In the genomic region with DNA sequence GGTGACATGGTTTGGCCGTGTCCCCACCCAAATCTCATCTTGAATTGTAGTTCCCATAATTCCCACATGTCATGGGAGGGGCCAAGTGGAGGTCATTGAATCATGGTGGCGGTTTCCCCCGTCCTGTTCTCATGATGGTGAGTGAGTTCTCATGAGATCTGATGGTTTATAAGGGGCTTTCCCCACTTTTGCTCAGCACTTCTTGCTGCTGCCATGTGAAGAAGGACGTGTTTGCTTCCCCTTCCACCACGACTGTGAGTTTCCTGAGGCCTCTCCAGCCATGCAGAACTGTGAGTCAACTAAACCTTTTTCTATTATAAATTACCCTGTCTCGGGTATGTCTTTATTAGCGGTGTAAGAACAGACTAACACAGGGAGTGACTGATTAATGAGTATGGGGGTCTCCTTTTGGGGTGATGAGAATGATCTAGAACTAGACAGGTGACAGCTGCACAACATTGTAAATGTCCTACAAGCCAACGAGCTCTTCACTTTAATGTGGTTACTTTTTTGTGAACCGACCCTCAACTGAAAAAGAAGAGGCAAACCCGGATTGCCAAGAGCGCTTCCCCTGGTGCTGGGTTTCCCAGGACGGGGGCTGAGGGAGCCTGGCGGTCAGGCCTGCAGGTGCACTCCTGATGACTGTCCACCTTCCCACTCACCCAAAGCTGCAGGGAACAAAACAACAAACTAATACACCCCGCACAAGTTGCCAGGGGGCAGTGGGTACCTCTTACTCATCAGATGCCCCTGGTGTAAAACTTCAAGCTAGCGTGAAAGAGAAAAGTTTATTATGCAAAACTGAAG, we compare ENCODE assay signal across 1 cellular context.
A peak's percentile ranks its signal among the peaks of the same experiment; 100 is the strongest.
TF ChIP-seq lines count a peak whose summit lies in the region.

No MANE protein-coding gene starts in this region.

TF ChIP-seq in GM12878, 131 proteins besides CTCF, POLR2A, EP300 and RAD21 (continued from another document):
- TF ChIP-seq, protein P1, sequence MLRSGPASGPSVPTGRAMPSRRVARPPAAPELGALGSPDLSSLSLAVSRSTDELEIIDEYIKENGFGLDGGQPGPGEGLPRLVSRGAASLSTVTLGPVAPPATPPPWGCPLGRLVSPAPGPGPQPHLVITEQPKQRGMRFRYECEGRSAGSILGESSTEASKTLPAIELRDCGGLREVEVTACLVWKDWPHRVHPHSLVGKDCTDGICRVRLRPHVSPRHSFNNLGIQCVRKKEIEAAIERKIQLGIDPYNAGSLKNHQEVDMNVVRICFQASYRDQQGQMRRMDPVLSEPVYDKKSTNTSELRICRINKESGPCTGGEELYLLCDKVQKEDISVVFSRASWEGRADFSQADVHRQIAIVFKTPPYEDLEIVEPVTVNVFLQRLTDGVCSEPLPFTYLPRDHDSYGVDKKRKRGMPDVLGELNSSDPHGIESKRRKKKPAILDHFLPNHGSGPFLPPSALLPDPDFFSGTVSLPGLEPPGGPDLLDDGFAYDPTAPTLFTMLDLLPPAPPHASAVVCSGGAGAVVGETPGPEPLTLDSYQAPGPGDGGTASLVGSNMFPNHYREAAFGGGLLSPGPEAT (IDR thresholded peaks at IDR 0.05; ENCODE audit: low read depth): peak; percentile 42; the same call in 1 of the 2 replicates
- TF ChIP-seq FOXK2 (IDR thresholded peaks at IDR 0.05) (no peak), MYB (IDR thresholded peaks at IDR 0.05; ENCODE audit: borderline replicate concordance, low read depth, low read length) (no peak), ZNF274 (IDR thresholded peaks at IDR 0.05; ENCODE audit: insufficient read depth, insufficient read length) (no peak), SIN3A (IDR thresholded peaks at IDR 0.05; ENCODE audit: low read depth, low read length) (no peak), RAD51 (IDR thresholded peaks at IDR 0.05) (no peak), CBX5 (IDR thresholded peaks at IDR 0.05; ENCODE audit: low read depth) (peak; percentile 99), PML (IDR thresholded peaks at IDR 0.05; ENCODE audit: low read length) (peak; percentile 50; the same call in 1 of the 2 replicates), ZBED1 (IDR thresholded peaks at IDR 0.05; ENCODE audit: borderline replicate concordance) (peak; percentile 82; the same call in 1 of the 2 replicates), RCOR1 (conservative IDR thresholded peaks at IDR 0.05; ENCODE audit: low read depth, low read length) (no peak), NR2F1 (conservative IDR thresholded peaks at IDR 0.05) (no peak), ETV6 (conservative IDR thresholded peaks at IDR 0.05 in 1 of 2, IDR thresholded peaks at IDR 0.05 in 1 of 2; ENCODE audit: borderline replicate concordance in 1 of 2, low read depth in 1 of 2) (peak in 1 of 2 experiments; percentile 96; a peak in 2 of 4 replicates), CHD2 (IDR thresholded peaks at IDR 0.05; ENCODE audit: borderline replicate concordance, low read depth, low read length) (no peak), FOXM1 (IDR thresholded peaks at IDR 0.05; ENCODE audit: low read depth, low read length) (0 out of 2 replicates have a peak, but pooled peaks have one; percentile 50), TARDBP (IDR thresholded peaks at IDR 0.05; ENCODE audit: borderline replicate concordance) (no peak), CHD4 (IDR thresholded peaks at IDR 0.05) (no peak), IKZF2 (IDR thresholded peaks at IDR 0.05) (peak in 1 of 2 experiments; percentile 55; a peak in 1 of 4 replicates), NFYA (IDR thresholded peaks at IDR 0.05; ENCODE audit: borderline replicate concordance, low read depth, low read length) (no peak), ZNF24 (IDR thresholded peaks at IDR 0.05) (no peak), TCF12 (IDR thresholded peaks at IDR 0.05; ENCODE audit: low read depth, low read length) (0 out of 2 replicates have a peak, but pooled peaks have one; percentile 29), CBFB (IDR thresholded peaks at IDR 0.05; ENCODE audit: low read depth) (0 out of 2 replicates have a peak, but pooled peaks have one; percentile 26), HDGF (IDR thresholded peaks at IDR 0.05) (no peak), YY1 (IDR thresholded peaks at IDR 0.05; ENCODE audit: low read depth, low read length) (0 out of 2 replicates have a peak, but pooled peaks have one; percentile 22), EGR1 (IDR thresholded peaks at IDR 0.05; ENCODE audit: borderline replicate concordance in 1 of 2, low read depth in 2 of 2, low read length in 2 of 2) (peak in 1 of 2 experiments; percentile 60; a peak in 1 of 3 replicates), GABPA (IDR thresholded peaks at IDR 0.05; ENCODE audit: low read depth) (no peak), SMC3 (IDR thresholded peaks at IDR 0.05; ENCODE audit: borderline replicate concordance, low read length) (no peak), JUND (IDR thresholded peaks at IDR 0.05; ENCODE audit: low read depth, low read length) (no peak), FOS (IDR thresholded peaks at IDR 0.05; ENCODE audit: borderline replicate concordance, extremely low read depth, insufficient read length) (no peak)
- TF ChIP-seq, protein P2, sequence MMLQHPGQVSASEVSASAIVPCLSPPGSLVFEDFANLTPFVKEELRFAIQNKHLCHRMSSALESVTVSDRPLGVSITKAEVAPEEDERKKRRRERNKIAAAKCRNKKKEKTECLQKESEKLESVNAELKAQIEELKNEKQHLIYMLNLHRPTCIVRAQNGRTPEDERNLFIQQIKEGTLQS (IDR thresholded peaks at IDR 0.05; ENCODE audit: borderline replicate concordance, extremely low read depth, low read depth, low read length): no peak
- TF ChIP-seq, protein P3, sequence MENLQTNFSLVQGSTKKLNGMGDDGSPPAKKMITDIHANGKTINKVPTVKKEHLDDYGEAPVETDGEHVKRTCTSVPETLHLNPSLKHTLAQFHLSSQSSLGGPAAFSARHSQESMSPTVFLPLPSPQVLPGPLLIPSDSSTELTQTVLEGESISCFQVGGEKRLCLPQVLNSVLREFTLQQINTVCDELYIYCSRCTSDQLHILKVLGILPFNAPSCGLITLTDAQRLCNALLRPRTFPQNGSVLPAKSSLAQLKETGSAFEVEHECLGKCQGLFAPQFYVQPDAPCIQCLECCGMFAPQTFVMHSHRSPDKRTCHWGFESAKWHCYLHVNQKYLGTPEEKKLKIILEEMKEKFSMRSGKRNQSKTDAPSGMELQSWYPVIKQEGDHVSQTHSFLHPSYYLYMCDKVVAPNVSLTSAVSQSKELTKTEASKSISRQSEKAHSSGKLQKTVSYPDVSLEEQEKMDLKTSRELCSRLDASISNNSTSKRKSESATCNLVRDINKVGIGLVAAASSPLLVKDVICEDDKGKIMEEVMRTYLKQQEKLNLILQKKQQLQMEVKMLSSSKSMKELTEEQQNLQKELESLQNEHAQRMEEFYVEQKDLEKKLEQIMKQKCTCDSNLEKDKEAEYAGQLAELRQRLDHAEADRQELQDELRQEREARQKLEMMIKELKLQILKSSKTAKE (IDR thresholded peaks at IDR 0.05; ENCODE audit: low read depth, poor library complexity, severe bottlenecking): peak; percentile 55
- TF ChIP-seq, protein P4, sequence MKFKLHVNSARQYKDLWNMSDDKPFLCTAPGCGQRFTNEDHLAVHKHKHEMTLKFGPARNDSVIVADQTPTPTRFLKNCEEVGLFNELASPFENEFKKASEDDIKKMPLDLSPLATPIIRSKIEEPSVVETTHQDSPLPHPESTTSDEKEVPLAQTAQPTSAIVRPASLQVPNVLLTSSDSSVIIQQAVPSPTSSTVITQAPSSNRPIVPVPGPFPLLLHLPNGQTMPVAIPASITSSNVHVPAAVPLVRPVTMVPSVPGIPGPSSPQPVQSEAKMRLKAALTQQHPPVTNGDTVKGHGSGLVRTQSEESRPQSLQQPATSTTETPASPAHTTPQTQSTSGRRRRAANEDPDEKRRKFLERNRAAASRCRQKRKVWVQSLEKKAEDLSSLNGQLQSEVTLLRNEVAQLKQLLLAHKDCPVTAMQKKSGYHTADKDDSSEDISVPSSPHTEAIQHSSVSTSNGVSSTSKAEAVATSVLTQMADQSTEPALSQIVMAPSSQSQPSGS (IDR thresholded peaks at IDR 0.05; ENCODE audit: low read length): peak; percentile 82
- TF ChIP-seq, protein P5, sequence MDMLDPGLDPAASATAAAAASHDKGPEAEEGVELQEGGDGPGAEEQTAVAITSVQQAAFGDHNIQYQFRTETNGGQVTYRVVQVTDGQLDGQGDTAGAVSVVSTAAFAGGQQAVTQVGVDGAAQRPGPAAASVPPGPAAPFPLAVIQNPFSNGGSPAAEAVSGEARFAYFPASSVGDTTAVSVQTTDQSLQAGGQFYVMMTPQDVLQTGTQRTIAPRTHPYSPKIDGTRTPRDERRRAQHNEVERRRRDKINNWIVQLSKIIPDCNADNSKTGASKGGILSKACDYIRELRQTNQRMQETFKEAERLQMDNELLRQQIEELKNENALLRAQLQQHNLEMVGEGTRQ (IDR thresholded peaks at IDR 0.05; ENCODE audit: borderline replicate concordance, low read depth, low read length): no peak
- TF ChIP-seq, protein P6, sequence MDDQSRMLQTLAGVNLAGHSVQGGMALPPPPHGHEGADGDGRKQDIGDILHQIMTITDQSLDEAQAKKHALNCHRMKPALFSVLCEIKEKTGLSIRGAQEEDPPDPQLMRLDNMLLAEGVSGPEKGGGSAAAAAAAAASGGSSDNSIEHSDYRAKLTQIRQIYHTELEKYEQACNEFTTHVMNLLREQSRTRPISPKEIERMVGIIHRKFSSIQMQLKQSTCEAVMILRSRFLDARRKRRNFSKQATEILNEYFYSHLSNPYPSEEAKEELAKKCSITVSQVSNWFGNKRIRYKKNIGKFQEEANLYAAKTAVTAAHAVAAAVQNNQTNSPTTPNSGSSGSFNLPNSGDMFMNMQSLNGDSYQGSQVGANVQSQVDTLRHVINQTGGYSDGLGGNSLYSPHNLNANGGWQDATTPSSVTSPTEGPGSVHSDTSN (IDR thresholded peaks at IDR 0.05; ENCODE audit: insufficient replicate concordance, low read depth, low read length): no peak
- TF ChIP-seq, protein P7, sequence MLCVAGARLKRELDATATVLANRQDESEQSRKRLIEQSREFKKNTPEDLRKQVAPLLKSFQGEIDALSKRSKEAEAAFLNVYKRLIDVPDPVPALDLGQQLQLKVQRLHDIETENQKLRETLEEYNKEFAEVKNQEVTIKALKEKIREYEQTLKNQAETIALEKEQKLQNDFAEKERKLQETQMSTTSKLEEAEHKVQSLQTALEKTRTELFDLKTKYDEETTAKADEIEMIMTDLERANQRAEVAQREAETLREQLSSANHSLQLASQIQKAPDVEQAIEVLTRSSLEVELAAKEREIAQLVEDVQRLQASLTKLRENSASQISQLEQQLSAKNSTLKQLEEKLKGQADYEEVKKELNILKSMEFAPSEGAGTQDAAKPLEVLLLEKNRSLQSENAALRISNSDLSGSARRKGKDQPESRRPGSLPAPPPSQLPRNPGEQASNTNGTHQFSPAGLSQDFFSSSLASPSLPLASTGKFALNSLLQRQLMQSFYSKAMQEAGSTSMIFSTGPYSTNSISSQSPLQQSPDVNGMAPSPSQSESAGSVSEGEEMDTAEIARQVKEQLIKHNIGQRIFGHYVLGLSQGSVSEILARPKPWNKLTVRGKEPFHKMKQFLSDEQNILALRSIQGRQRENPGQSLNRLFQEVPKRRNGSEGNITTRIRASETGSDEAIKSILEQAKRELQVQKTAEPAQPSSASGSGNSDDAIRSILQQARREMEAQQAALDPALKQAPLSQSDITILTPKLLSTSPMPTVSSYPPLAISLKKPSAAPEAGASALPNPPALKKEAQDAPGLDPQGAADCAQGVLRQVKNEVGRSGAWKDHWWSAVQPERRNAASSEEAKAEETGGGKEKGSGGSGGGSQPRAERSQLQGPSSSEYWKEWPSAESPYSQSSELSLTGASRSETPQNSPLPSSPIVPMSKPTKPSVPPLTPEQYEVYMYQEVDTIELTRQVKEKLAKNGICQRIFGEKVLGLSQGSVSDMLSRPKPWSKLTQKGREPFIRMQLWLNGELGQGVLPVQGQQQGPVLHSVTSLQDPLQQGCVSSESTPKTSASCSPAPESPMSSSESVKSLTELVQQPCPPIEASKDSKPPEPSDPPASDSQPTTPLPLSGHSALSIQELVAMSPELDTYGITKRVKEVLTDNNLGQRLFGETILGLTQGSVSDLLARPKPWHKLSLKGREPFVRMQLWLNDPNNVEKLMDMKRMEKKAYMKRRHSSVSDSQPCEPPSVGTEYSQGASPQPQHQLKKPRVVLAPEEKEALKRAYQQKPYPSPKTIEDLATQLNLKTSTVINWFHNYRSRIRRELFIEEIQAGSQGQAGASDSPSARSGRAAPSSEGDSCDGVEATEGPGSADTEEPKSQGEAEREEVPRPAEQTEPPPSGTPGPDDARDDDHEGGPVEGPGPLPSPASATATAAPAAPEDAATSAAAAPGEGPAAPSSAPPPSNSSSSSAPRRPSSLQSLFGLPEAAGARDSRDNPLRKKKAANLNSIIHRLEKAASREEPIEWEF (IDR thresholded peaks at IDR 0.05; ENCODE audit: insufficient replicate concordance, low read depth, low read length): peak; percentile 14
- TF ChIP-seq, protein P8, sequence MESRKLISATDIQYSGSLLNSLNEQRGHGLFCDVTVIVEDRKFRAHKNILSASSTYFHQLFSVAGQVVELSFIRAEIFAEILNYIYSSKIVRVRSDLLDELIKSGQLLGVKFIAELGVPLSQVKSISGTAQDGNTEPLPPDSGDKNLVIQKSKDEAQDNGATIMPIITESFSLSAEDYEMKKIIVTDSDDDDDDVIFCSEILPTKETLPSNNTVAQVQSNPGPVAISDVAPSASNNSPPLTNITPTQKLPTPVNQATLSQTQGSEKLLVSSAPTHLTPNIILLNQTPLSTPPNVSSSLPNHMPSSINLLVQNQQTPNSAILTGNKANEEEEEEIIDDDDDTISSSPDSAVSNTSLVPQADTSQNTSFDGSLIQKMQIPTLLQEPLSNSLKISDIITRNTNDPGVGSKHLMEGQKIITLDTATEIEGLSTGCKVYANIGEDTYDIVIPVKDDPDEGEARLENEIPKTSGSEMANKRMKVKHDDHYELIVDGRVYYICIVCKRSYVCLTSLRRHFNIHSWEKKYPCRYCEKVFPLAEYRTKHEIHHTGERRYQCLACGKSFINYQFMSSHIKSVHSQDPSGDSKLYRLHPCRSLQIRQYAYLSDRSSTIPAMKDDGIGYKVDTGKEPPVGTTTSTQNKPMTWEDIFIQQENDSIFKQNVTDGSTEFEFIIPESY (IDR thresholded peaks at IDR 0.05): 0 out of 2 replicates have a peak, but pooled peaks have one; percentile 41
